ENCODE assay signal across 16 cellular contexts in genomic region chr3:16848007-16848406, GRCh38. TPM values are rescaled to one million over a fixed set of nuclear protein-coding genes. Genes with fewer than 3 reads are reported as not detected.
A peak's percentile ranks its signal among the peaks of the same experiment; 100 is the strongest.
DNase-seq lines count a peak whose midpoint lies in the region; ATAC-seq and TF ChIP-seq lines count a peak whose summit lies in the region.
"Had no signal": no experiment of that assay in that cellular context is flagged by ENCODE, and none has a peak within 500 bp of the region (broad histone marks: within the 10 kb centered on the region; RNA-seq: fewer than 3 reads in every experiment).

No MANE protein-coding gene starts in this region.

- H3K4me1 ChIP-seq in MM.1S (ENCODE audit: low read length) = peaks cover 18% of the 10 kb centered on the region

- H3K4me1 Mint-ChIP-seq in activated naive CD4-positive, alpha-beta T cell treated with anti-CD3 and anti-CD28 coated beads, Interleukin-2, amount 10 ng/mL, durations not matched to agents 7 days and 5 days = peaks cover 65% of the 10 kb centered on the region
- H3K4me1 Mint-ChIP-seq in stimulated activated naive CD8-positive, alpha-beta T cell treated with anti-CD3 and anti-CD28 coated beads, Interleukin-15, amount 100 ng/mL, for 72 hours = peaks cover 46% of the 10 kb centered on the region

- DNase-seq in activated naive CD4-positive, alpha-beta T cell treated with anti-CD3 and anti-CD28 coated beads, Interleukin-2, amount 50 U/mL, for 72 hours (ENCODE audit: low spot score in 2 of 2) = no peak
- no peak for DNase-seq in activated naive CD4-positive, alpha-beta T cell treated with anti-CD3 and anti-CD28 coated beads, Interleukin-2, amount 10 ng/mL, durations not matched to agents 7 days and 5 days
- no peak for DNase-seq in stimulated activated naive CD8-positive, alpha-beta T cell treated with anti-CD3 and anti-CD28 coated beads, Interleukin-15, amount 100 ng/mL, for 72 hours
- DNase-seq in cortex of kidney (lab: John Stamatoyannopoulos, UW) (no peak), Kasumi-1 (lab: John Stamatoyannopoulos, UW) (no peak), MM.1S (no peak)
- DNase-seq: activated CD4-positive, CD25-positive, alpha-beta regulatory T cell treated with anti-CD3 and anti-CD28 coated beads, Interleukin-2, amount 50 U/mL, for 72 hours; anterior cingulate cortex; EL; NCI-H146; NCI-H226; NK-92 treated with Interleukin-12 subunit alpha and Interleukin-12 subunit beta, amount 100 ng/mL, for 24 hours; spleen had no signal

- H3K27me3 Mint-ChIP-seq in activated naive CD4-positive, alpha-beta T cell treated with anti-CD3 and anti-CD28 coated beads, Interleukin-2, amount 10 ng/mL, durations not matched to agents 7 days and 5 days = peaks cover 4% of the 10 kb centered on the region
- H3K27me3 Mint-ChIP-seq in stimulated activated naive CD8-positive, alpha-beta T cell treated with anti-CD3 and anti-CD28 coated beads, Interleukin-15, amount 100 ng/mL, for 72 hours = no peaks in the 10 kb centered on the region
- H3K27me3 Mint-ChIP-seq: progenitor cell of endocrine pancreas had no signal

- H3K27me3 ChIP-seq in MM.1S (replicated peaks; ENCODE audit: insufficient read depth, low read length) = no peaks in the 10 kb centered on the region
- H3K27me3 ChIP-seq: spleen had no signal

- H4K20me1 ChIP-seq in MM.1S (ENCODE audit: insufficient read depth, low read length) = no peaks in the 10 kb centered on the region

- peak overlapping the region in 1 of 2 donors; percentile 9 for H3K27ac Mint-ChIP-seq in activated naive CD4-positive, alpha-beta T cell treated with anti-CD3 and anti-CD28 coated beads, Interleukin-2, amount 50 U/mL, for 72 hours
- H3K27ac Mint-ChIP-seq in activated naive CD4-positive, alpha-beta T cell treated with anti-CD3 and anti-CD28 coated beads, Interleukin-2, amount 10 ng/mL, durations not matched to agents 7 days and 5 days = no peak overlapping the region
- H3K27ac Mint-ChIP-seq in stimulated activated naive CD8-positive, alpha-beta T cell treated with anti-CD3 and anti-CD28 coated beads, Interleukin-15, amount 100 ng/mL, for 72 hours = no peak overlapping the region
- H3K27ac Mint-ChIP-seq: progenitor cell of endocrine pancreas had no signal

- H3K9me3 Mint-ChIP-seq in activated naive CD4-positive, alpha-beta T cell treated with anti-CD3 and anti-CD28 coated beads, Interleukin-2, amount 50 U/mL, for 72 hours = peaks cover 0 to 8% of the 10 kb centered on the region in 2 donors
- peaks cover 2% of the 10 kb centered on the region for H3K9me3 Mint-ChIP-seq in activated naive CD4-positive, alpha-beta T cell treated with anti-CD3 and anti-CD28 coated beads, Interleukin-2, amount 10 ng/mL, durations not matched to agents 7 days and 5 days
- H3K9me3 Mint-ChIP-seq in stimulated activated naive CD8-positive, alpha-beta T cell treated with anti-CD3 and anti-CD28 coated beads, Interleukin-15, amount 100 ng/mL, for 72 hours = no peaks in the 10 kb centered on the region

- no peak overlapping the region for H3K9ac ChIP-seq in MM.1S (ENCODE audit: low read length)

- H3K9me2 ChIP-seq in MM.1S (replicated peaks; ENCODE audit: insufficient read depth, low read length) = no peaks in the 10 kb centered on the region

- CTCF ChIA-PET in activated naive CD4-positive, alpha-beta T cell treated with anti-CD3 and anti-CD28 coated beads, Interleukin-2, amount 10 ng/mL, durations not matched to agents 7 days and 5 days (lab: Charles Lee) = interaction anchor here (1.0 kb wide), 1 partner anchor 10 kb away, joined by 5 read pairs; no protein-coding TSS in a partner anchor

- no peak overlapping the region for H3K4me2 ChIP-seq in MM.1S (ENCODE audit: low read depth, low read length)

- no peak overlapping the region for H3K4me3 Mint-ChIP-seq in activated naive CD4-positive, alpha-beta T cell treated with anti-CD3 and anti-CD28 coated beads, Interleukin-2, amount 10 ng/mL, durations not matched to agents 7 days and 5 days
- H3K4me3 Mint-ChIP-seq in stimulated activated naive CD8-positive, alpha-beta T cell treated with anti-CD3 and anti-CD28 coated beads, Interleukin-15, amount 100 ng/mL, for 72 hours = no peak overlapping the region

- no peaks in the 10 kb centered on the region for H3K79me2 ChIP-seq in MM.1S (ENCODE audit: low read length)

- peaks cover 0 to 5% of the 10 kb centered on the region in 2 donors for H3K36me3 Mint-ChIP-seq in activated naive CD4-positive, alpha-beta T cell treated with anti-CD3 and anti-CD28 coated beads, Interleukin-2, amount 50 U/mL, for 72 hours
- H3K36me3 Mint-ChIP-seq in activated naive CD4-positive, alpha-beta T cell treated with anti-CD3 and anti-CD28 coated beads, Interleukin-2, amount 10 ng/mL, durations not matched to agents 7 days and 5 days = no peaks in the 10 kb centered on the region

- ATAC-seq in activated naive CD4-positive, alpha-beta T cell treated with anti-CD3 and anti-CD28 coated beads, Interleukin-2, amount 50 U/mL, for 72 hours = peak; percentile 87 to 98
- ATAC-seq in HG02588 (IDR thresholded peaks at IDR 0.05; ENCODE audit: unreplicated experiment) = peak; percentile 68
- ATAC-seq in HG03354 (IDR thresholded peaks at IDR 0.05; ENCODE audit: poor library complexity, severe bottlenecking, unreplicated experiment) = peak; percentile 41
- peak; percentile 85 for ATAC-seq in stimulated activated naive CD8-positive, alpha-beta T cell treated with anti-CD3 and anti-CD28 coated beads, Interleukin-15, amount 100 ng/mL, for 72 hours

- H3F3A ChIP-seq in MM.1S (ENCODE audit: insufficient read depth, low read length) = peaks cover 7% of the 10 kb centered on the region

- no peak overlapping the region for H3K4me3 ChIP-seq in MM.1S (ENCODE audit: low read length)
- H3K4me3 ChIP-seq: spleen had no signal

- no peak overlapping the region for H2AFZ ChIP-seq in MM.1S (ENCODE audit: low read length)

- H3K36me3 ChIP-seq in MM.1S (replicated peaks; ENCODE audit: insufficient read depth, low read length) = no peaks in the 10 kb centered on the region
- H3K36me3 ChIP-seq: spleen had no signal

- no peak for TF ChIP-seq CTCF in MM.1S (IDR thresholded peaks at IDR 0.05; ENCODE audit: low read length)

- H3K9me3 ChIP-seq in MM.1S (replicated peaks; ENCODE audit: insufficient read depth, low read length) = no peaks in the 10 kb centered on the region
- H3K9me3 ChIP-seq: spleen had no signal

- no peak overlapping the region for H3K27ac ChIP-seq in MM.1S (ENCODE audit: low read length)

RNA-seq across cellular contexts. Expression of gene PLCL2, which starts 36.7 kb away (rescaled TPM):
- total RNA-seq in activated naive CD4-positive, alpha-beta T cell treated with anti-CD3 and anti-CD28 coated beads, Interleukin-2, amount 50 U/mL, for 72 hours = 10 to 100 TPM; 17.8 to 20.5 TPM

Comparison
In these comparisons a context has a peak if more than half of its experiments do, and no peak if none do; other contexts are left out.
1. ATAC-seq: peak in every context shown above with its lines; median percentile 92 in activated naive CD4-positive, alpha-beta T cell treated with anti-CD3 and anti-CD28 coated beads, Interleukin-2, amount 50 U/mL, for 72 hours; 85 in stimulated activated naive CD8-positive, alpha-beta T cell treated with anti-CD3 and anti-CD28 coated beads, Interleukin-15, amount 100 ng/mL, for 72 hours; 68 in HG02588; 41 in HG03354.